In genomic region chr19:39433480-39434079, GRCh38 we compare ENCODE assay signal across 11 cellular contexts. TPM values are rescaled to one million over a fixed set of nuclear protein-coding genes. Genes with fewer than 3 reads are reported as not detected.
DNase-seq lines count a peak whose midpoint lies in the region; ATAC-seq and TF ChIP-seq lines count a peak whose summit lies in the region.
"Had no signal": no experiment of that assay in that cellular context is flagged by ENCODE, and none has a peak within 500 bp of the region (broad histone marks: within the 10 kb centered on the region; RNA-seq: fewer than 3 reads in every experiment).

No MANE protein-coding gene starts in this region.

- H3K27me3 ChIP-seq in hepatocyte (no peaks in the 10 kb centered on the region), upper lobe of right lung (no peaks in the 10 kb centered on the region)
- H3K27me3 ChIP-seq: BE2C had no signal

- H2AFZ ChIP-seq in hepatocyte, result no peak overlapping the region

- POLR2A ChIA-PET in WTC11 (lab: Charles Lee), result no interaction called here

- TF ChIP-seq CTCF in WTC11 (IDR thresholded peaks at IDR 0.05), result no peak
- TF ChIP-seq CTCF in hepatocyte (IDR thresholded peaks at IDR 0.05; ENCODE audit: poor library complexity), result no peak
- no peak for TF ChIP-seq CTCF in upper lobe of right lung (IDR thresholded peaks at IDR 0.05)

- no peaks in the 10 kb centered on the region for H3K27me3 Mint-ChIP-seq in activated naive CD4-positive, alpha-beta T cell treated with anti-CD3 and anti-CD28 coated beads for 36 hours (ENCODE audit: low read depth)
- H3K27me3 Mint-ChIP-seq in WTC11 (ENCODE audit: low read depth), result no peaks in the 10 kb centered on the region

- H3K4me1 ChIP-seq in hepatocyte (ENCODE audit: insufficient read depth) (peaks cover 26% of the 10 kb centered on the region), upper lobe of right lung (peaks cover 43% of the 10 kb centered on the region)

- H3K4me2 ChIP-seq in hepatocyte, result peak overlapping the region; percentile 95

- no peaks in the 10 kb centered on the region for H3K9me2 ChIP-seq in hepatocyte (replicated peaks; ENCODE audit: insufficient read depth)

- CTCF ChIA-PET in activated naive CD4-positive, alpha-beta T cell treated with anti-CD3 and anti-CD28 coated beads for 36 hours (lab: Charles Lee), result interaction anchor here (1.2 kb wide), 1 partner anchor 42 kb away, joined by 3 read pairs; no protein-coding TSS in a partner anchor
- CTCF ChIA-PET in WTC11 (lab: Charles Lee), result interaction anchor here (0.7 to 1.0 kb wide), 2 partner anchors 19 to 22 kb away, joined by 3 read pairs; no protein-coding TSS in a partner anchor

- H3K9me3 Mint-ChIP-seq in activated naive CD4-positive, alpha-beta T cell treated with anti-CD3 and anti-CD28 coated beads for 36 hours, result no peaks in the 10 kb centered on the region
- no peaks in the 10 kb centered on the region for H3K9me3 Mint-ChIP-seq in WTC11

- H3K4me3 ChIP-seq in hepatocyte (no peak overlapping the region), upper lobe of right lung (no peak overlapping the region)

- peaks cover 18% of the 10 kb centered on the region for H4K20me1 ChIP-seq in hepatocyte (ENCODE audit: insufficient read depth, poor library complexity, severe bottlenecking)

- H3K27ac Mint-ChIP-seq in activated naive CD4-positive, alpha-beta T cell treated with anti-CD3 and anti-CD28 coated beads for 36 hours, result peak overlapping the region; percentile 99
- peak overlapping the region; percentile 94 for H3K27ac Mint-ChIP-seq in WTC11

- H3K4me3 Mint-ChIP-seq in activated naive CD4-positive, alpha-beta T cell treated with anti-CD3 and anti-CD28 coated beads for 36 hours, result peak overlapping the region; percentile 99
- H3K4me3 Mint-ChIP-seq in WTC11, result peak overlapping the region; percentile 99

- no peak for DNase-seq in activated naive CD4-positive, alpha-beta T cell treated with anti-CD3 and anti-CD28 coated beads for 36 hours
- DNase-seq in activated naive CD4-positive, alpha-beta T cell (lab: John Stamatoyannopoulos, UW), result no peak
- no peak for DNase-seq in WTC11 (ENCODE audit: low spot score)
- DNase-seq in hepatocyte (ENCODE audit: low spot score), result no peak
- no peak for DNase-seq in upper lobe of right lung
- DNase-seq in C1 segment of cervical spinal cord (lab: John Stamatoyannopoulos, UW), result no peak
- DNase-seq in NCI-H2171 treated with DMSO at 0.1 percent for 48 hours (lab: John Stamatoyannopoulos, UW), result no peak
- no peak for DNase-seq in OCI-M2 (lab: John Stamatoyannopoulos, UW; ENCODE audit: unreplicated experiment)
- DNase-seq: activated effector memory CD4-positive, alpha-beta T cell treated with Interleukin-2 at 50 U/mL for 16 hours; BE2C had no signal

- peaks cover 5% of the 10 kb centered on the region for H3K36me3 ChIP-seq in hepatocyte (replicated peaks; ENCODE audit: insufficient read depth, low read depth)
- H3K36me3 ChIP-seq in upper lobe of right lung, result peaks cover 33% of the 10 kb centered on the region

- H3K9me3 ChIP-seq in hepatocyte (ENCODE audit: low read depth), result no peaks in the 10 kb centered on the region
- H3K9me3 ChIP-seq in upper lobe of right lung, result no peaks in the 10 kb centered on the region
- H3K9me3 ChIP-seq: BE2C had no signal

- 96% methylated on average over 8 of the region's 8 CpGs for WGBS in hepatocyte (ENCODE audit: low lambda C conversion rate, missing lambda C conversion rate)

- peaks cover 28% of the 10 kb centered on the region for H3K79me2 ChIP-seq in hepatocyte

- H3K4me1 Mint-ChIP-seq in activated naive CD4-positive, alpha-beta T cell treated with anti-CD3 and anti-CD28 coated beads for 36 hours (ENCODE audit: low read depth), result peaks cover 54% of the 10 kb centered on the region
- peaks cover 52% of the 10 kb centered on the region for H3K4me1 Mint-ChIP-seq in WTC11

- H3K27ac ChIP-seq in hepatocyte, result peak overlapping the region; percentile 89
- H3K27ac ChIP-seq in upper lobe of right lung, result peak overlapping the region; percentile 93

- ATAC-seq in WTC11 (no peak), upper lobe of right lung (no peak)
- ATAC-seq: Right ventricle myocardium inferior had no signal

- intact Hi-C loops in activated naive CD4-positive, alpha-beta T cell treated with anti-CD3 and anti-CD28 coated beads for 36 hours (cut with micrococcal nuclease), result no loop called here
- intact Hi-C loops in upper lobe of right lung (cut with DNase I), result no loop called here

- H3K36me3 Mint-ChIP-seq in activated naive CD4-positive, alpha-beta T cell treated with anti-CD3 and anti-CD28 coated beads for 36 hours (ENCODE audit: low read depth), result peaks cover 41% of the 10 kb centered on the region
- H3K36me3 Mint-ChIP-seq in WTC11, result peaks cover 34% of the 10 kb centered on the region

TF ChIP-seq in WTC11, 78 proteins besides CTCF, POLR2A, EP300 and RAD21:
- TF ChIP-seq ZNF121 (CRISPR knock-in tag; IDR thresholded peaks at IDR 0.05), result no peak
- TF ChIP-seq USF2 (CRISPR knock-in tag; IDR thresholded peaks at IDR 0.05), result no peak
- no peak for TF ChIP-seq AR (CRISPR knock-in tag; IDR thresholded peaks at IDR 0.05)

RNA-seq across cellular contexts. Expression of gene RPS16, which starts 2.2 kb away (rescaled TPM):
- 1,000 to 10,000 TPM; 4,195 to 4,327 TPM for total RNA-seq in activated naive CD4-positive, alpha-beta T cell treated with anti-CD3 and anti-CD28 coated beads for 36 hours
- total RNA-seq in WTC11 (2021) (2,962 to 3,158 TPM (median 2,999 TPM) in 3 replicates), hepatocyte (63.8 and 115 TPM in 2 replicates), upper lobe of right lung (1,446 TPM)
- 409 and 411 TPM in 2 replicates for polyA plus RNA-seq in hepatocyte

RNA-seq across cellular contexts. Expression of gene SUPT5H, which starts 11.8 kb away (rescaled TPM):
- total RNA-seq in activated naive CD4-positive, alpha-beta T cell treated with anti-CD3 and anti-CD28 coated beads for 36 hours, result 100 to 1,000 TPM; 129 to 139 TPM
- total RNA-seq in WTC11 (2021) (109 to 135 TPM (median 110 TPM) in 3 replicates), hepatocyte (63.7 and 71.6 TPM in 2 replicates), upper lobe of right lung (98.4 TPM)
- polyA plus RNA-seq in hepatocyte, result 184 and 213 TPM in 2 replicates

RNA-seq across cellular contexts. Expression of gene PLEKHG2, which starts 21.1 kb away (rescaled TPM):
- 10 to 100 TPM; 27.3 to 34.6 TPM for total RNA-seq in activated naive CD4-positive, alpha-beta T cell treated with anti-CD3 and anti-CD28 coated beads for 36 hours
- total RNA-seq in WTC11 (2021) (62.3 to 72.0 TPM (median 63.6 TPM) in 3 replicates), hepatocyte (17.7 and 25.3 TPM in 2 replicates), upper lobe of right lung (32.4 TPM)
- polyA plus RNA-seq in hepatocyte, result 34.0 and 44.0 TPM in 2 replicates

RNA-seq across cellular contexts. Expression of gene ZFP36, which starts 26.9 kb away (rescaled TPM):
- 100 to 1,000 TPM; 113 to 116 TPM for total RNA-seq in activated naive CD4-positive, alpha-beta T cell treated with anti-CD3 and anti-CD28 coated beads for 36 hours
- total RNA-seq in WTC11 (2021) (17.3 to 22.2 TPM (median 18.4 TPM) in 3 replicates), hepatocyte (72.9 and 95.8 TPM in 2 replicates), upper lobe of right lung (224 TPM)
- polyA plus RNA-seq in hepatocyte, result 1,034 and 1,087 TPM in 2 replicates

RNA-seq across cellular contexts. Expression of gene MED29, which starts 42.4 kb away (rescaled TPM):
- total RNA-seq in activated naive CD4-positive, alpha-beta T cell treated with anti-CD3 and anti-CD28 coated beads for 36 hours, result 10 to 100 TPM; 18.0 to 18.5 TPM
- total RNA-seq in WTC11 (2021) (37.6 to 42.9 TPM (median 39.4 TPM) in 3 replicates), hepatocyte (18.9 and 21.4 TPM in 2 replicates), upper lobe of right lung (28.8 TPM)
- polyA plus RNA-seq in hepatocyte, result 27.9 and 38.6 TPM in 2 replicates

Comparison
In these comparisons a context has a peak if more than half of its experiments do, and no peak if none do; other contexts are left out.
1. RNA of gene RPS16, which starts 2.2 kb away (total RNA-seq): 4,195 to 4,327 TPM in activated naive CD4-positive, alpha-beta T cell treated with anti-CD3 and anti-CD28 coated beads for 36 hours, 2,962 to 3,158 TPM in WTC11 and 1,446 TPM in upper lobe of right lung (single experiment); 63.8 to 115 TPM in hepatocyte; every median in the first group is over 10 times any median in the second.